Comparison of ENCODE assay signal across 2 cellular contexts in the genomic region with DNA sequence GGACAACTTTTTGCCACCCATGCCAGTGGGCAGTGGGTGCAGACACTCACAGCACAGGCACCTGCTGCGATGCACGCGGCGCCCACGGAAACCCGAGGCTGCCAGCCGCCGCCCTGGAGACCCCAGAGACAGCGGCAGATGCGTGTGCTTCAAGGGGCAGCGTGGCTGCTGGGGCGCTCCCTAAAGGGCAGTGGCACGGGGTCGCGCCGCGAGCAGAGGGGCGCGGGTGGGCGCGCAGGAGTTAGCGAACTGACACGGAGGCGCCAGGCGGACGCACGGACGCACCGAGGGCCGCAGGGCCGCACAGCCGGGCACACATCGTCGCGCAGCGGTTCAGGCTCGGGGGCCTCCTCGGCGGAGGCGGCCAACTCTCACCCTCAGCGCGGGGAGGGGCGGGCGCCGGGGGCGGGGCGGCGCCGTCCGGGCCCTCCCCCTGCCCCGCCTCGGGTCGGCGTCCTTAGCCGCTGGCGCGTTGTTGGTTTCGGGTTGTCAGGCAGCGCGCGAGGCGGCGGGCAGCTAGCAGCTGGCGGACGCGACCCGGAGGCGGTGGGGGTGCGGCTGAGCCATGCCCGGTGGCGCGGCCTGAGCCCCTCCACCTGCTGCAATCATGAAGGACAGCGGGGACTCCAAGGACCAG.
TF ChIP-seq lines count a peak whose summit lies in the region.

TSS of gene KIF19 (plus strand) at position 484 of the 637 bp plus-strand sequence. CDS start at position 608, 124 bp downstream.

TF ChIP-seq in GM12878, 131 proteins besides CTCF, POLR2A, EP300 and RAD21:
- TF ChIP-seq ZNF217 (IDR thresholded peaks at IDR 0.05) = no peak
- 0 out of 2 replicates have a peak, but pooled peaks have one; percentile 48 for TF ChIP-seq SMARCA5 (IDR thresholded peaks at IDR 0.05)
- no peak for TF ChIP-seq MLLT1 (IDR thresholded peaks at IDR 0.05)
- 0 out of 2 replicates have a peak, but pooled peaks have one; percentile 63 for TF ChIP-seq TCF12 (IDR thresholded peaks at IDR 0.05; ENCODE audit: low read depth, low read length)
- 0 out of 2 replicates have a peak, but pooled peaks have one; percentile 11 for TF ChIP-seq IKZF1 (conservative IDR thresholded peaks at IDR 0.05)
- TF ChIP-seq NFYA (IDR thresholded peaks at IDR 0.05; ENCODE audit: borderline replicate concordance, low read depth, low read length) = no peak
- peak; percentile 51 for TF ChIP-seq HDAC6 (IDR thresholded peaks at IDR 0.05; ENCODE audit: unreplicated experiment)
- no peak for TF ChIP-seq NFIC (IDR thresholded peaks at IDR 0.05; ENCODE audit: low read depth, low read length)
- TF ChIP-seq, protein P1, sequence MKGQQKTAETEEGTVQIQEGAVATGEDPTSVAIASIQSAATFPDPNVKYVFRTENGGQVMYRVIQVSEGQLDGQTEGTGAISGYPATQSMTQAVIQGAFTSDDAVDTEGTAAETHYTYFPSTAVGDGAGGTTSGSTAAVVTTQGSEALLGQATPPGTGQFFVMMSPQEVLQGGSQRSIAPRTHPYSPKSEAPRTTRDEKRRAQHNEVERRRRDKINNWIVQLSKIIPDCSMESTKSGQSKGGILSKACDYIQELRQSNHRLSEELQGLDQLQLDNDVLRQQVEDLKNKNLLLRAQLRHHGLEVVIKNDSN (IDR thresholded peaks at IDR 0.05; ENCODE audit: borderline replicate concordance, extremely low read length, insufficient read depth, low read depth, low read length) = no peak
- no peak for TF ChIP-seq SIN3A (IDR thresholded peaks at IDR 0.05; ENCODE audit: low read depth, low read length)
- TF ChIP-seq KLF5 (IDR thresholded peaks at IDR 0.05; ENCODE audit: partially characterized antibody) = no peak
- TF ChIP-seq SMAD1 (IDR thresholded peaks at IDR 0.05; ENCODE audit: low read depth, partially characterized antibody) = no peak
- no peak for TF ChIP-seq SKIL (IDR thresholded peaks at IDR 0.05; ENCODE audit: low read depth, poor library complexity, severe bottlenecking)
- no peak for TF ChIP-seq MXI1 (IDR thresholded peaks at IDR 0.05; ENCODE audit: low read depth, low read length)
- TF ChIP-seq BCL11A (IDR thresholded peaks at IDR 0.05; ENCODE audit: low read depth, low read length) = no peak
- TF ChIP-seq, protein P2, sequence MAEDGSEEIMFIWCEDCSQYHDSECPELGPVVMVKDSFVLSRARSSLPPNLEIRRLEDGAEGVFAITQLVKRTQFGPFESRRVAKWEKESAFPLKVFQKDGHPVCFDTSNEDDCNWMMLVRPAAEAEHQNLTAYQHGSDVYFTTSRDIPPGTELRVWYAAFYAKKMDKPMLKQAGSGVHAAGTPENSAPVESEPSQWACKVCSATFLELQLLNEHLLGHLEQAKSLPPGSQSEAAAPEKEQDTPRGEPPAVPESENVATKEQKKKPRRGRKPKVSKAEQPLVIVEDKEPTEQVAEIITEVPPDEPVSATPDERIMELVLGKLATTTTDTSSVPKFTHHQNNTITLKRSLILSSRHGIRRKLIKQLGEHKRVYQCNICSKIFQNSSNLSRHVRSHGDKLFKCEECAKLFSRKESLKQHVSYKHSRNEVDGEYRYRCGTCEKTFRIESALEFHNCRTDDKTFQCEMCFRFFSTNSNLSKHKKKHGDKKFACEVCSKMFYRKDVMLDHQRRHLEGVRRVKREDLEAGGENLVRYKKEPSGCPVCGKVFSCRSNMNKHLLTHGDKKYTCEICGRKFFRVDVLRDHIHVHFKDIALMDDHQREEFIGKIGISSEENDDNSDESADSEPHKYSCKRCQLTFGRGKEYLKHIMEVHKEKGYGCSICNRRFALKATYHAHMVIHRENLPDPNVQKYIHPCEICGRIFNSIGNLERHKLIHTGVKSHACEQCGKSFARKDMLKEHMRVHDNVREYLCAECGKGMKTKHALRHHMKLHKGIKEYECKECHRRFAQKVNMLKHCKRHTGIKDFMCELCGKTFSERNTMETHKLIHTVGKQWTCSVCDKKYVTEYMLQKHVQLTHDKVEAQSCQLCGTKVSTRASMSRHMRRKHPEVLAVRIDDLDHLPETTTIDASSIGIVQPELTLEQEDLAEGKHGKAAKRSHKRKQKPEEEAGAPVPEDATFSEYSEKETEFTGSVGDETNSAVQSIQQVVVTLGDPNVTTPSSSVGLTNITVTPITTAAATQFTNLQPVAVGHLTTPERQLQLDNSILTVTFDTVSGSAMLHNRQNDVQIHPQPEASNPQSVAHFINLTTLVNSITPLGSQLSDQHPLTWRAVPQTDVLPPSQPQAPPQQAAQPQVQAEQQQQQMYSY (CRISPR knock-in tag; IDR thresholded peaks at IDR 0.05) = no peak
TF ChIP-seq in GM12878: peak in this region for 4.

TF ChIP-seq in HepG2, 621 proteins besides CTCF, POLR2A, EP300 and RAD21:
- TF ChIP-seq ZNF652 (CRISPR knock-in tag; IDR thresholded peaks at IDR 0.05; ENCODE audit: borderline replicate concordance, low read depth) (no peak), ZNF687 (CRISPR knock-in tag; IDR thresholded peaks at IDR 0.05) (0 out of 2 replicates have a peak, but pooled peaks have one; percentile 8), TBX2 (CRISPR knock-in tag; IDR thresholded peaks at IDR 0.05; ENCODE audit: borderline replicate concordance) (0 out of 2 replicates have a peak, but pooled peaks have one; percentile 20), CSRNP1 (CRISPR knock-in tag; IDR thresholded peaks at IDR 0.05) (no peak), MAFK (conservative IDR thresholded peaks at IDR 0.05 in 1 of 2, IDR thresholded peaks at IDR 0.05 in 1 of 2; ENCODE audit: low read length in 2 of 2) (no peak), EED (CRISPR knock-in tag; IDR thresholded peaks at IDR 0.05) (0 out of 2 replicates have a peak, but pooled peaks have one; percentile 43)
- TF ChIP-seq, protein P3, sequence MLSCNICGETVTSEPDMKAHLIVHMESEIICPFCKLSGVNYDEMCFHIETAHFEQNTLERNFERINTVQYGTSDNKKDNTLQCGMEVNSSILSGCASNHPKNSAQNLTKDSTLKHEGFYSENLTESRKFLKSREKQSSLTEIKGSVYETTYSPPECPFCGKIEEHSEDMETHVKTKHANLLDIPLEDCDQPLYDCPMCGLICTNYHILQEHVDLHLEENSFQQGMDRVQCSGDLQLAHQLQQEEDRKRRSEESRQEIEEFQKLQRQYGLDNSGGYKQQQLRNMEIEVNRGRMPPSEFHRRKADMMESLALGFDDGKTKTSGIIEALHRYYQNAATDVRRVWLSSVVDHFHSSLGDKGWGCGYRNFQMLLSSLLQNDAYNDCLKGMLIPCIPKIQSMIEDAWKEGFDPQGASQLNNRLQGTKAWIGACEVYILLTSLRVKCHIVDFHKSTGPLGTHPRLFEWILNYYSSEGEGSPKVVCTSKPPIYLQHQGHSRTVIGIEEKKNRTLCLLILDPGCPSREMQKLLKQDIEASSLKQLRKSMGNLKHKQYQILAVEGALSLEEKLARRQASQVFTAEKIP (CRISPR knock-in tag; IDR thresholded peaks at IDR 0.05; ENCODE audit: borderline replicate concordance) = no peak
